ENCODE assay signal across 1 cellular context in genomic region chr6:144476286-144476685, GRCh38.
TF ChIP-seq lines count a peak whose summit lies in the region.

No MANE protein-coding gene starts in this region.

TF ChIP-seq in SK-N-SH, 30 proteins besides CTCF, POLR2A, EP300 and RAD21 (continued from another document):
- TF ChIP-seq MAX (IDR thresholded peaks at IDR 0.05; ENCODE audit: low read depth) (no peak), ZBTB33 (IDR thresholded peaks at IDR 0.05; ENCODE audit: borderline replicate concordance, low read depth) (no peak), CHD2 (IDR thresholded peaks at IDR 0.05; ENCODE audit: low read length, partially characterized antibody) (no peak), RXRA (IDR thresholded peaks at IDR 0.05; ENCODE audit: borderline replicate concordance, low read depth) (no peak), POLR2AphosphoS5 (IDR thresholded peaks at IDR 0.05; ENCODE audit: low read depth, low read length) (no peak), GABPA (IDR thresholded peaks at IDR 0.05; ENCODE audit: low read depth) (no peak)
